ENCODE assay signal across 9 cellular contexts in the genomic region with DNA sequence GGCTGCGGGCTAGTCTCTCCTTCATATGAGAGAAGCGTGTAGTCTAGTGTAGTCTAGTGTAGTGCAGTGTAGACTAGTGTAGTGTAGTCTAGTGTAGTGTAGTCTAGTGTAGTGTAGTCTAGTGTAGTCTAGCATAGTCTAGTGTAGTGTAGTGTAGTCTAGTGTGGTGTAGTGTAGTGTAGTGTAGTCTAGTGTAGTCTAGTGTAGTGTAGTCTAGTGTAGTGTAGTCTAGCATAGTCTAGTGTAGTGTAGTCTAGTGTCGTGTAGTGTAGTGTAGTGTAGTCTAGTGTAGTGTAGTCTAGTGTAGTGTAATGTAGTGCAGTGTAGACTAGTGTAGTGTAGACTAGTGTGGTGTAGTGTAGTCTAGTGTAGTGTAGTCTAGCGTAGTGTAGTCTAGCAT. TPM values are rescaled to one million over a fixed set of nuclear protein-coding genes. Genes with fewer than 3 reads are reported as not detected.
"Had no signal": no experiment of that assay in that cellular context is flagged by ENCODE, and none has a peak within 500 bp of the region (broad histone marks: within the 10 kb centered on the region; RNA-seq: fewer than 3 reads in every experiment).

No MANE protein-coding gene starts in this region.

RNA-seq across cellular contexts. Expression of a gene that starts 44.1 kb away (rescaled TPM):
- total RNA-seq: activated CD4-positive, alpha-beta memory T cell treated with anti-CD3 and anti-CD28 coated beads, Interleukin-2, amount 10 ng/mL, durations not matched to agents 7 days and 5 days; activated CD4-positive, alpha-beta T cell treated with anti-CD3 and anti-CD28 coated beads for 36 hours; activated CD4-positive, alpha-beta T cell treated with anti-CD3 and anti-CD28 coated beads, Interleukin-2, amount 10 ng/mL, durations not matched to agents 7 days and 5 days; activated CD8-positive, alpha-beta memory T cell treated with anti-CD3 and anti-CD28 coated beads, Interleukin-2, amount 10 ng/mL, durations not matched to agents 7 days and 5 days; activated CD8-positive, alpha-beta T cell treated with anti-CD3 and anti-CD28 coated beads, Interleukin-2, amount 10 ng/mL, durations not matched to agents 7 days and 5 days; activated naive CD8-positive, alpha-beta T cell treated with anti-CD3 and anti-CD28 coated beads, Interleukin-2, amount 10 ng/mL, durations not matched to agents 7 days and 5 days; activated T-helper 2 cell treated with anti-CD3 and anti-CD28 coated beads, Interferon-gamma antibody, Interleukin-2, Interleukin-4, amounts not matched to agents 10 μg/mL and 5 μg/mL and 100 μg/mL, durations not matched to agents 14 hours and 24 hours and 36 hours; T-helper 1 cell treated with Interleukin-12 subunit alpha and Interleukin-12 subunit beta and Interleukin-4 antibody, amounts not matched to agents 30 ng/mL and 1 ng/mL, for 36 hours; T-helper 2 cell treated with Interferon-gamma antibody and Interleukin-4, amounts not matched to agents 100 ng/mL and 5 ng/mL, for 36 hours had no signal
